Comparison of ENCODE assay signal across 11 cellular contexts in genomic region chr16:676565-677297, GRCh38. TPM values are rescaled to one million over a fixed set of nuclear protein-coding genes. Genes with fewer than 3 reads are reported as not detected.
A peak's percentile ranks its signal among the peaks of the same experiment; 100 is the strongest.
DNase-seq lines count a peak whose midpoint lies in the region; TF ChIP-seq lines count a peak whose summit lies in the region.
"Had no signal": no experiment of that assay in that cellular context is flagged by ENCODE, and none has a peak within 500 bp of the region (broad histone marks: within the 10 kb centered on the region; RNA-seq: fewer than 3 reads in every experiment).

No MANE protein-coding gene starts in this region.

- H3K27me3 Mint-ChIP-seq in mesothelial cell of epicardium (ENCODE audit: low read depth), result peaks cover 10% of the 10 kb centered on the region
- peaks cover 4% of the 10 kb centered on the region for H3K27me3 Mint-ChIP-seq in activated T-helper 2 cell treated with anti-CD3 and anti-CD28 coated beads, Interferon-gamma antibody, Interleukin-2, Interleukin-4, amounts not matched to agents 10 μg/mL and 5 μg/mL and 100 μg/mL, durations not matched to agents 14 hours and 24 hours and 36 hours (ENCODE audit: low read depth)

- no peaks in the 10 kb centered on the region for H3K9me3 Mint-ChIP-seq in mesothelial cell of epicardium
- H3K9me3 Mint-ChIP-seq in activated T-helper 2 cell treated with anti-CD3 and anti-CD28 coated beads, Interferon-gamma antibody, Interleukin-2, Interleukin-4, amounts not matched to agents 10 μg/mL and 5 μg/mL and 100 μg/mL, durations not matched to agents 14 hours and 24 hours and 36 hours, result no peaks in the 10 kb centered on the region

- H3K4me1 Mint-ChIP-seq in mesothelial cell of epicardium, result peaks cover 14% of the 10 kb centered on the region
- H3K4me1 Mint-ChIP-seq in activated T-helper 2 cell treated with anti-CD3 and anti-CD28 coated beads, Interferon-gamma antibody, Interleukin-2, Interleukin-4, amounts not matched to agents 10 μg/mL and 5 μg/mL and 100 μg/mL, durations not matched to agents 14 hours and 24 hours and 36 hours (ENCODE audit: low read depth), result peaks cover 8% of the 10 kb centered on the region

- BruUV-seq in A673 (replicated peaks; lab: Mats Ljungman, UMichigan), result no TSS peak

- peaks cover 2% of the 10 kb centered on the region for H3K36me3 Mint-ChIP-seq in mesothelial cell of epicardium
- H3K36me3 Mint-ChIP-seq in activated T-helper 2 cell treated with anti-CD3 and anti-CD28 coated beads, Interferon-gamma antibody, Interleukin-2, Interleukin-4, amounts not matched to agents 10 μg/mL and 5 μg/mL and 100 μg/mL, durations not matched to agents 14 hours and 24 hours and 36 hours (ENCODE audit: low read depth), result peaks cover 12% of the 10 kb centered on the region

- H3K9me3 ChIP-seq in esophagus squamous epithelium (no peaks in the 10 kb centered on the region), A673 (ENCODE audit: low read depth, low read length, poor library complexity, severe bottlenecking) (no peaks in the 10 kb centered on the region)

- POLR2A ChIA-PET in A673 (lab: Charles Lee; ENCODE audit: low non-redundant PET), result no interaction called here

- peak overlapping the region in 2 of 4 donors; percentile 3 to 45 for H3K4me3 ChIP-seq in esophagus squamous epithelium
- H3K4me3 ChIP-seq in A673 (ENCODE audit: low read depth, low read length, poor library complexity, severe bottlenecking), result no peak overlapping the region

- peaks cover 0 to 33% (median 0%) of the 10 kb centered on the region in 4 donors for H3K27me3 ChIP-seq in esophagus squamous epithelium
- no peaks in the 10 kb centered on the region for H3K27me3 ChIP-seq in A673 (replicated peaks; ENCODE audit: insufficient read depth, low read depth, low read length, poor library complexity)

- TF ChIP-seq CTCF in esophagus squamous epithelium (IDR thresholded peaks at IDR 0.05) (no peak), A673 (conservative IDR thresholded peaks at IDR 0.05; ENCODE audit: low read depth, low read length) (no peak), mesothelial cell of epicardium (IDR thresholded peaks at IDR 0.05; ENCODE audit: unreplicated experiment) (no peak)

- intact Hi-C loops in esophagus squamous epithelium (cut with DNase I) (no loop called here), A673 (cut with micrococcal nuclease; ENCODE audit: unreplicated experiment) (no loop called here)
- intact Hi-C loops in activated T-helper 2 cell treated with anti-CD3 and anti-CD28 coated beads, Interferon-gamma antibody, Interleukin-2, Interleukin-4, amounts not matched to agents 10 μg/mL and 5 μg/mL and 100 μg/mL, durations not matched to agents 14 hours and 24 hours and 36 hours (cut with micrococcal nuclease), result no loop called here

- H3K4me1 ChIP-seq in esophagus squamous epithelium (peaks cover 42 to 78% (median 49%) of the 10 kb centered on the region in 3 donors), A673 (ENCODE audit: insufficient read depth, low read length, poor library complexity, severe bottlenecking) (peaks cover 25% of the 10 kb centered on the region)

- H3K36me3 ChIP-seq in esophagus squamous epithelium (peaks cover 21 to 34% (median 21%) of the 10 kb centered on the region in 3 donors), A673 (ENCODE audit: insufficient read depth, low read length, poor library complexity, severe bottlenecking) (peaks cover 26% of the 10 kb centered on the region)

- CTCF ChIA-PET in A673 (lab: Charles Lee), result interaction anchor here (0.6 kb wide), 1 partner anchor 63 kb away, joined by 5 read pairs; no protein-coding TSS in a partner anchor

- H3K27ac ChIP-seq in esophagus squamous epithelium, result peak overlapping the region; percentile 6 to 52 (median 31)
- H3K27ac ChIP-seq in A673 (ENCODE audit: low read depth, low read length, poor library complexity, severe bottlenecking), result no peak overlapping the region

- no peak for TF ChIP-seq POLR2A in esophagus squamous epithelium (IDR thresholded peaks at IDR 0.05)

- no peak overlapping the region for H3K27ac Mint-ChIP-seq in mesothelial cell of epicardium
- no peak overlapping the region for H3K27ac Mint-ChIP-seq in activated T-helper 2 cell treated with anti-CD3 and anti-CD28 coated beads, Interferon-gamma antibody, Interleukin-2, Interleukin-4, amounts not matched to agents 10 μg/mL and 5 μg/mL and 100 μg/mL, durations not matched to agents 14 hours and 24 hours and 36 hours

- peak in 4 of 6 experiments; percentile 21 to 30 (median 24) for DNase-seq in stimulated activated naive CD4-positive, alpha-beta T cell (lab: John Stamatoyannopoulos, UW)
- no peak for DNase-seq in stimulated activated naive CD4-positive, alpha-beta T cell treated with Interleukin-2 at 50 U/mL for 16 hours (lab: John Stamatoyannopoulos, UW)
- DNase-seq in NCI-H748 (lab: John Stamatoyannopoulos, UW; ENCODE audit: unreplicated experiment), result peak; percentile 86
- DNase-seq in esophagus squamous epithelium (lab: John Stamatoyannopoulos, UW), result no peak
- DNase-seq in A673 (ENCODE audit: low spot score), result no peak
- DNase-seq in mesothelial cell of epicardium (ENCODE audit: low spot score in 2 of 2, unreplicated experiment in 2 of 2), result no peak
- no peak for DNase-seq in inferior parietal cortex (ENCODE audit: extremely low spot score)
- no peak for DNase-seq in activated T-helper 2 cell treated with anti-CD3 and anti-CD28 coated beads, Interferon-gamma antibody, Interleukin-2, Interleukin-4, amounts not matched to agents 10 μg/mL and 5 μg/mL and 100 μg/mL, durations not matched to agents 14 hours and 24 hours and 36 hours (ENCODE audit: low spot score)
- DNase-seq: activated CD4-positive, CD25-positive, alpha-beta regulatory T cell; cortex of kidney; foreskin fibroblast had no signal

- 43 to 70% methylated on average over 2 to 8 of the region's 45 CpGs for WGBS in esophagus squamous epithelium, 2 donors

- H3K4me3 Mint-ChIP-seq in mesothelial cell of epicardium, result no peak overlapping the region
- H3K4me3 Mint-ChIP-seq in activated T-helper 2 cell treated with anti-CD3 and anti-CD28 coated beads, Interferon-gamma antibody, Interleukin-2, Interleukin-4, amounts not matched to agents 10 μg/mL and 5 μg/mL and 100 μg/mL, durations not matched to agents 14 hours and 24 hours and 36 hours (ENCODE audit: low read depth), result no peak overlapping the region

RNA-seq across cellular contexts. Expression of gene RHBDL1, which starts 1.3 kb away (rescaled TPM):
- total RNA-seq in esophagus squamous epithelium, result 1 to 10 TPM in 1 of 4 donors, under 1 TPM in 2, not detected in 1; 0.38 to 1.1 (median 0.57) TPM
- 1.5 and 2.3 TPM in 2 replicates for total RNA-seq in A673 (2021)
- 5.9 to 6.1 TPM (median 6.0 TPM) in 3 replicates for total RNA-seq in mesothelial cell of epicardium
- total RNA-seq in activated T-helper 2 cell treated with anti-CD3 and anti-CD28 coated beads, Interferon-gamma antibody, Interleukin-2, Interleukin-4, amounts not matched to agents 10 μg/mL and 5 μg/mL and 100 μg/mL, durations not matched to agents 14 hours and 24 hours and 36 hours, result 1.3 and 1.4 TPM in 2 replicates

RNA-seq across cellular contexts. Expression of gene STUB1, which starts 3.5 kb away (rescaled TPM):
- total RNA-seq in esophagus squamous epithelium, result 100 to 1,000 TPM; 102 to 148 (median 120) TPM
- 88.2 and 95.2 TPM in 2 replicates for total RNA-seq in A673 (2021)
- total RNA-seq in mesothelial cell of epicardium, result 69.4 to 79.9 TPM (median 72.5 TPM) in 3 replicates
- total RNA-seq in activated T-helper 2 cell treated with anti-CD3 and anti-CD28 coated beads, Interferon-gamma antibody, Interleukin-2, Interleukin-4, amounts not matched to agents 10 μg/mL and 5 μg/mL and 100 μg/mL, durations not matched to agents 14 hours and 24 hours and 36 hours, result 84.1 and 91.2 TPM in 2 replicates

RNA-seq across cellular contexts. Expression of gene JMJD8, which starts 7.4 kb away (rescaled TPM):
- total RNA-seq in esophagus squamous epithelium (10 to 100 TPM; 53.7 to 70.7 (median 62.5) TPM), A673 (2021) (78.1 and 87.1 TPM in 2 replicates), mesothelial cell of epicardium (46.1 to 51.2 TPM (median 46.5 TPM) in 3 replicates)
- 48.8 and 52.9 TPM in 2 replicates for total RNA-seq in activated T-helper 2 cell treated with anti-CD3 and anti-CD28 coated beads, Interferon-gamma antibody, Interleukin-2, Interleukin-4, amounts not matched to agents 10 μg/mL and 5 μg/mL and 100 μg/mL, durations not matched to agents 14 hours and 24 hours and 36 hours

RNA-seq across cellular contexts. Expression of gene RHOT2, which starts 8.8 kb away (rescaled TPM):
- total RNA-seq in esophagus squamous epithelium (10 to 100 TPM; 28.4 to 70.2 (median 48.9) TPM), A673 (2021) (184 and 193 TPM in 2 replicates), mesothelial cell of epicardium (190 to 207 TPM (median 194 TPM) in 3 replicates)
- total RNA-seq in activated T-helper 2 cell treated with anti-CD3 and anti-CD28 coated beads, Interferon-gamma antibody, Interleukin-2, Interleukin-4, amounts not matched to agents 10 μg/mL and 5 μg/mL and 100 μg/mL, durations not matched to agents 14 hours and 24 hours and 36 hours, result 156 and 158 TPM in 2 replicates

RNA-seq across cellular contexts. Expression of gene WDR24, which starts 13.5 kb away (rescaled TPM):
- 10 to 100 TPM in 1 of 4 donors, 1 to 10 TPM in 3; 6.9 to 11.8 (median 7.8) TPM for total RNA-seq in esophagus squamous epithelium
- total RNA-seq in A673 (2021), result 17.7 and 18.2 TPM in 2 replicates
- total RNA-seq in mesothelial cell of epicardium, result 20.6 to 22.8 TPM (median 21.9 TPM) in 3 replicates
- 19.0 and 20.9 TPM in 2 replicates for total RNA-seq in activated T-helper 2 cell treated with anti-CD3 and anti-CD28 coated beads, Interferon-gamma antibody, Interleukin-2, Interleukin-4, amounts not matched to agents 10 μg/mL and 5 μg/mL and 100 μg/mL, durations not matched to agents 14 hours and 24 hours and 36 hours

Comparison
In these comparisons a context has a peak if more than half of its experiments do, and no peak if none do; other contexts are left out.
1. DNase-seq: peak in stimulated activated naive CD4-positive, alpha-beta T cell (4 of 6) and NCI-H748 (single experiment); none in stimulated activated naive CD4-positive, alpha-beta T cell treated with Interleukin-2 at 50 U/mL for 16 hours (single experiment), esophagus squamous epithelium (single experiment), A673 (single experiment), mesothelial cell of epicardium (0 of 2), inferior parietal cortex (single experiment) and activated T-helper 2 cell treated with anti-CD3 and anti-CD28 coated beads, Interferon-gamma antibody, Interleukin-2, Interleukin-4, amounts not matched to agents 10 μg/mL and 5 μg/mL and 100 μg/mL, durations not matched to agents 14 hours and 24 hours and 36 hours (single experiment).